In the genomic region with DNA sequence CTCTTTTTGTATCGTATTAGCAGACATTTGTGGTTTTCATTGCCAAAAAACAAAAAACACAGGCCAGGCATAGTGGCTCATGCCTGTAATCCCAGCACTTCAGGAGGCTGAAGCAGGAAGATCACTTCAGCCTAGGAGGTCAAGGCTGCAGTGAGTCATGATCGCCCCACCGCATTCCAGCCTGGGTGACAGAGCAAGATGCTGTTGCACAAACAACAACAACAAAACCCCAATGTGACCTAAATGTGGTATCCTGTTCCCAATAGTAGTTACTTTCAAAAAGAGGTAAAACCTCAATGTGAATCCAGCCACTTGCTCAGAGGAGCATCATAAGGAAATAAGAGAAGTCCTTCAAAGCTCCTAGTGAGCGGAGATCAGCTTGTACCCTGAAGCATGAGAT, we compare ENCODE assay signal across 2 cellular contexts.
TF ChIP-seq lines count a peak whose summit lies in the region.

No MANE protein-coding gene starts in this region.

TF ChIP-seq in IMR-90, 13 proteins besides CTCF, POLR2A, EP300 and RAD21:
- TF ChIP-seq MAFK (IDR thresholded peaks at IDR 0.05; ENCODE audit: low read depth, low read length) (no peak), NFE2L2 (IDR thresholded peaks at IDR 0.05; ENCODE audit: low read depth, low read length) (no peak), CHD1 (IDR thresholded peaks at IDR 0.05; ENCODE audit: low read depth, low read length) (no peak), FOS (IDR thresholded peaks at IDR 0.05; ENCODE audit: low read depth, low read length) (no peak), RCOR1 (IDR thresholded peaks at IDR 0.05; ENCODE audit: insufficient replicate concordance, low read length) (no peak), MXI1 (IDR thresholded peaks at IDR 0.05; ENCODE audit: borderline replicate concordance, low read depth, low read length) (no peak), RFX5 (IDR thresholded peaks at IDR 0.05; ENCODE audit: low read depth, low read length) (no peak), SMC3 (IDR thresholded peaks at IDR 0.05; ENCODE audit: low read depth, low read length) (no peak), BHLHE40 (IDR thresholded peaks at IDR 0.05; ENCODE audit: low read depth, low read length) (no peak), MAZ (IDR thresholded peaks at IDR 0.05; ENCODE audit: borderline replicate concordance, low read depth, low read length) (no peak)
- TF ChIP-seq, protein P1, sequence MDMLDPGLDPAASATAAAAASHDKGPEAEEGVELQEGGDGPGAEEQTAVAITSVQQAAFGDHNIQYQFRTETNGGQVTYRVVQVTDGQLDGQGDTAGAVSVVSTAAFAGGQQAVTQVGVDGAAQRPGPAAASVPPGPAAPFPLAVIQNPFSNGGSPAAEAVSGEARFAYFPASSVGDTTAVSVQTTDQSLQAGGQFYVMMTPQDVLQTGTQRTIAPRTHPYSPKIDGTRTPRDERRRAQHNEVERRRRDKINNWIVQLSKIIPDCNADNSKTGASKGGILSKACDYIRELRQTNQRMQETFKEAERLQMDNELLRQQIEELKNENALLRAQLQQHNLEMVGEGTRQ (IDR thresholded peaks at IDR 0.05; ENCODE audit: low read depth, low read length) = no peak
- TF ChIP-seq, protein P2, sequence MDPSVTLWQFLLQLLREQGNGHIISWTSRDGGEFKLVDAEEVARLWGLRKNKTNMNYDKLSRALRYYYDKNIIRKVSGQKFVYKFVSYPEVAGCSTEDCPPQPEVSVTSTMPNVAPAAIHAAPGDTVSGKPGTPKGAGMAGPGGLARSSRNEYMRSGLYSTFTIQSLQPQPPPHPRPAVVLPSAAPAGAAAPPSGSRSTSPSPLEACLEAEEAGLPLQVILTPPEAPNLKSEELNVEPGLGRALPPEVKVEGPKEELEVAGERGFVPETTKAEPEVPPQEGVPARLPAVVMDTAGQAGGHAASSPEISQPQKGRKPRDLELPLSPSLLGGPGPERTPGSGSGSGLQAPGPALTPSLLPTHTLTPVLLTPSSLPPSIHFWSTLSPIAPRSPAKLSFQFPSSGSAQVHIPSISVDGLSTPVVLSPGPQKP (IDR thresholded peaks at IDR 0.05; ENCODE audit: borderline replicate concordance, low read depth, low read length) = no peak
TF ChIP-seq in IMR-90: peak in this region for 0.

TF ChIP-seq in K562, 482 proteins besides CTCF, POLR2A, EP300 and RAD21:
- TF ChIP-seq FOSL1 (tag; conservative IDR thresholded peaks at IDR 0.05) (peak; percentile 60; the same call in 1 of the 2 replicates), HNRNPL (IDR thresholded peaks at IDR 0.05; ENCODE audit: low read depth, low read length) (no peak)
